26 cellular contexts compared by ENCODE assay signal in genomic region chr1:6651889-6652288, GRCh38.
"Had no signal": no experiment of that assay in that cellular context is flagged by ENCODE, and none has a peak within 500 bp of the region (broad histone marks: within the 10 kb centered on the region; RNA-seq: fewer than 3 reads in every experiment).

No MANE protein-coding gene starts in this region.

- H3K9me3 ChIP-seq: MG63 had no signal

- DNase-seq: activated CD4-positive, alpha-beta T cell treated with anti-CD3 and anti-CD28 coated beads for 48 hours; activated CD4-positive, alpha-beta T cell treated with anti-CD3 and anti-CD28 coated beads, Interleukin-2, amount 50 U/mL, for 48 hours; activated CD4-positive, CD25-positive, alpha-beta regulatory T cell treated with anti-CD3 and anti-CD28 coated beads, Interleukin-2, amount 50 U/mL, for 72 hours; activated CD8-positive, alpha-beta memory T cell treated with anti-CD3 and anti-CD28 coated beads for 24 hours; activated effector memory CD4-positive, alpha-beta T cell treated with anti-CD3 and anti-CD28 coated beads, Interleukin-2, amount 50 U/mL, for 16 hours; activated naive CD4-positive, alpha-beta T cell treated with Interleukin-2 at 50 U/mL for 16 hours; activated T-cell treated with anti-CD3 and anti-CD28 coated beads, Interleukin-2, amount 50 U/mL, for 4 hours; amygdala; brain microvascular endothelial cell; MG63; MV-4-11; NCI-H1092 treated with DMSO at 0.1 percent for 48 hours; NCI-H1417 treated with DMSO at 0.1 percent for 48 hours; NCI-H1694; NCI-H2029; NCI-H2107; NCI-H446 treated with DMSO at 0.1 percent for 48 hours; NCI-H524 treated with DMSO at 0.1 percent for 48 hours; NCI-H748 treated with DMSO at 0.1 percent for 48 hours; RPMI8226; T-cell; T-helper 2 cell had no signal

- H3K27ac Mint-ChIP-seq: activated naive CD8-positive, alpha-beta T cell; T-cell had no signal

- H3K4me3 ChIP-seq: cardiac muscle cell, MG63, SK-N-MC had no signal

- ATAC-seq: activated T-cell treated with anti-CD3 and anti-CD28 coated beads, Interleukin-2, amount 50 U/mL, for 4 hours; Right ventricle myocardium inferior; T-cell had no signal

- H3K27ac ChIP-seq: brain microvascular endothelial cell, cardiac muscle cell, SK-N-MC had no signal

- H3K9me3 Mint-ChIP-seq: activated T-cell treated with anti-CD3 and anti-CD28 coated beads, Interleukin-2, amount 50 U/mL, for 4 hours; T-cell had no signal

- H3K4me3 Mint-ChIP-seq: activated naive CD8-positive, alpha-beta T cell; activated T-cell treated with anti-CD3 and anti-CD28 coated beads, Interleukin-2, amount 50 U/mL, for 4 hours; T-cell had no signal

- H3K27me3 ChIP-seq: brain microvascular endothelial cell, cardiac muscle cell, MG63 had no signal

- H3K27me3 Mint-ChIP-seq: activated naive CD8-positive, alpha-beta T cell; T-cell had no signal
